In the genomic region with DNA sequence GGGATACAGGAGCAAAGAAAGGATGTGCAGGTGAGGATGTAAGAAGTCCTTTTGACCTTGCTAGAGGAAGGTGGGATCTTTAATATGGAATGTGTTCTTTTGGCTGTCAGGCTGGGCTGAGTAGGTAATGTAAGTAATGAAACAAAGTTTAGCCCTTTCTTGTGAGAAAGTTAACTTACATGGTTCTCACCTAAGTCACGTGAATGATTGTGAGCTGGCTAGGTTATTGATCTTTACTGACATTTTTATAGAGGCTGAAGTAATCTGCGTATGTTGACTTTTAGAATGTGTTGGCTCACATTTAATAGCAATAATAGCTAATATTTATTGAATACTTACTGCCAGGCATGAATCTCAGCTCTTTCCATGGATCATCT, we compare ENCODE assay signal across 10 cellular contexts. TPM values are rescaled to one million over a fixed set of nuclear protein-coding genes. Genes with fewer than 3 reads are reported as not detected.
A peak's percentile ranks its signal among the peaks of the same experiment; 100 is the strongest.
DNase-seq lines count a peak whose midpoint lies in the region; ATAC-seq and TF ChIP-seq lines count a peak whose summit lies in the region.
"Had no signal": no experiment of that assay in that cellular context is flagged by ENCODE, and none has a peak within 500 bp of the region (broad histone marks: within the 10 kb centered on the region; RNA-seq: fewer than 3 reads in every experiment).

No MANE protein-coding gene starts in this region.

- no peak for TF ChIP-seq EP300 in suprapubic skin (IDR thresholded peaks at IDR 0.05)

- peak overlapping the region; percentile 71 for H3K4me3 ChIP-seq in suprapubic skin

- DNase-seq in activated T-cell treated with anti-CD3 and anti-CD28 coated beads, Interleukin-2, amount 50 U/mL, for 72 hours = no peak
- no peak for DNase-seq in activated T-cell treated with anti-CD3 and anti-CD28 coated beads for 4 hours
- DNase-seq in activated naive CD8-positive, alpha-beta T cell treated with anti-CD3 and anti-CD28 coated beads for 36 hours = no peak
- no peak for DNase-seq in immature natural killer cell
- DNase-seq in suprapubic skin (ENCODE audit: low spot score in 2 of 2) = no peak
- no peak for DNase-seq in NCI-H2081 treated with DMSO at 0.1 percent for 48 hours (lab: John Stamatoyannopoulos, UW)
- DNase-seq: NCI-H187 had no signal

- H3K27me3 Mint-ChIP-seq in activated T-cell treated with anti-CD3 and anti-CD28 coated beads, Interleukin-2, amount 50 U/mL, for 72 hours (ENCODE audit: low read depth) = no peaks in the 10 kb centered on the region
- H3K27me3 Mint-ChIP-seq in activated naive CD8-positive, alpha-beta T cell treated with anti-CD3 and anti-CD28 coated beads for 36 hours = no peaks in the 10 kb centered on the region
- H3K27me3 Mint-ChIP-seq in immature natural killer cell (ENCODE audit: low read depth in 3 of 3) = peaks cover 7 to 12% (median 8%) of the 10 kb centered on the region in 3 donors

- no peaks in the 10 kb centered on the region for H3K9me3 Mint-ChIP-seq in activated T-cell treated with anti-CD3 and anti-CD28 coated beads, Interleukin-2, amount 50 U/mL, for 72 hours
- no peaks in the 10 kb centered on the region for H3K9me3 Mint-ChIP-seq in activated naive CD8-positive, alpha-beta T cell treated with anti-CD3 and anti-CD28 coated beads for 36 hours
- no peaks in the 10 kb centered on the region for H3K9me3 Mint-ChIP-seq in immature natural killer cell

- no peaks in the 10 kb centered on the region for H3K9me3 ChIP-seq in suprapubic skin

- H3K4me1 ChIP-seq in suprapubic skin = peaks cover 54% of the 10 kb centered on the region

- H3K36me3 Mint-ChIP-seq in activated T-cell treated with anti-CD3 and anti-CD28 coated beads, Interleukin-2, amount 50 U/mL, for 72 hours (ENCODE audit: insufficient read depth in 2 of 2) = peaks cover 7 to 26% of the 10 kb centered on the region in 2 donors
- peaks cover 58% of the 10 kb centered on the region for H3K36me3 Mint-ChIP-seq in activated naive CD8-positive, alpha-beta T cell treated with anti-CD3 and anti-CD28 coated beads for 36 hours
- no peaks in the 10 kb centered on the region for H3K36me3 Mint-ChIP-seq in immature natural killer cell

- no peak for TF ChIP-seq POLR2A in suprapubic skin (IDR thresholded peaks at IDR 0.05)

- H3K27ac ChIP-seq in suprapubic skin = no peak overlapping the region
- H3K27ac ChIP-seq: C4-2B had no signal

- H3K27me3 ChIP-seq in suprapubic skin = no peaks in the 10 kb centered on the region

- no peak for ATAC-seq in activated T-cell treated with anti-CD3 and anti-CD28 coated beads, Interleukin-2, amount 50 U/mL, for 72 hours (replicated peaks in 1 of 2)
- ATAC-seq in GM21723 (IDR thresholded peaks at IDR 0.05; ENCODE audit: unreplicated experiment) (no peak), HG02610 (IDR thresholded peaks at IDR 0.05; ENCODE audit: unreplicated experiment) (no peak)

- peaks cover 76% of the 10 kb centered on the region for H3K4me1 Mint-ChIP-seq in activated T-cell treated with anti-CD3 and anti-CD28 coated beads, Interleukin-2, amount 50 U/mL, for 72 hours (ENCODE audit: low read depth)
- H3K4me1 Mint-ChIP-seq in activated naive CD8-positive, alpha-beta T cell treated with anti-CD3 and anti-CD28 coated beads for 36 hours = peaks cover 62% of the 10 kb centered on the region
- H3K4me1 Mint-ChIP-seq in immature natural killer cell = peaks cover 70 to 83% of the 10 kb centered on the region in 2 donors

- 94% methylated on average over 2 of the region's 2 CpGs for WGBS in suprapubic skin

- H3K4me3 Mint-ChIP-seq in activated T-cell treated with anti-CD3 and anti-CD28 coated beads, Interleukin-2, amount 50 U/mL, for 72 hours = peak overlapping the region; percentile 95
- peak overlapping the region; percentile 86 for H3K4me3 Mint-ChIP-seq in activated naive CD8-positive, alpha-beta T cell treated with anti-CD3 and anti-CD28 coated beads for 36 hours
- peak overlapping the region; percentile 89 to 97 (median 94) for H3K4me3 Mint-ChIP-seq in immature natural killer cell

- TF ChIP-seq CTCF in suprapubic skin (IDR thresholded peaks at IDR 0.05) = no peak

- H3K27ac Mint-ChIP-seq in activated T-cell treated with anti-CD3 and anti-CD28 coated beads, Interleukin-2, amount 50 U/mL, for 72 hours = peak overlapping the region; percentile 100
- H3K27ac Mint-ChIP-seq in activated naive CD8-positive, alpha-beta T cell treated with anti-CD3 and anti-CD28 coated beads for 36 hours = no peak overlapping the region
- peak overlapping the region in 4 of 6 donors; percentile 7 to 90 (median 24) for H3K27ac Mint-ChIP-seq in immature natural killer cell

- no peaks in the 10 kb centered on the region for H3K36me3 ChIP-seq in suprapubic skin

RNA-seq across cellular contexts. Expression of a gene that starts 2.6 kb away (rescaled TPM):
- 10 to 100 TPM; 78.7 to 86.1 TPM for total RNA-seq in activated T-cell treated with anti-CD3 and anti-CD28 coated beads, Interleukin-2, amount 50 U/mL, for 72 hours
- total RNA-seq in activated naive CD8-positive, alpha-beta T cell treated with anti-CD3 and anti-CD28 coated beads for 36 hours = 100 to 1,000 TPM in 1 of 2 experiments, 10 to 100 TPM in 1; 99.6 to 102 TPM
- polyA plus RNA-seq in immature natural killer cell = 10 to 100 TPM in 1 of 3 donors, 1 to 10 TPM in 2; 5.0 to 16.0 (median 5.3) TPM
- 10 to 100 TPM; 25.8 to 32.6 (median 32.0) TPM for total RNA-seq in suprapubic skin
